8 cellular contexts compared by ENCODE assay signal in the genomic region with DNA sequence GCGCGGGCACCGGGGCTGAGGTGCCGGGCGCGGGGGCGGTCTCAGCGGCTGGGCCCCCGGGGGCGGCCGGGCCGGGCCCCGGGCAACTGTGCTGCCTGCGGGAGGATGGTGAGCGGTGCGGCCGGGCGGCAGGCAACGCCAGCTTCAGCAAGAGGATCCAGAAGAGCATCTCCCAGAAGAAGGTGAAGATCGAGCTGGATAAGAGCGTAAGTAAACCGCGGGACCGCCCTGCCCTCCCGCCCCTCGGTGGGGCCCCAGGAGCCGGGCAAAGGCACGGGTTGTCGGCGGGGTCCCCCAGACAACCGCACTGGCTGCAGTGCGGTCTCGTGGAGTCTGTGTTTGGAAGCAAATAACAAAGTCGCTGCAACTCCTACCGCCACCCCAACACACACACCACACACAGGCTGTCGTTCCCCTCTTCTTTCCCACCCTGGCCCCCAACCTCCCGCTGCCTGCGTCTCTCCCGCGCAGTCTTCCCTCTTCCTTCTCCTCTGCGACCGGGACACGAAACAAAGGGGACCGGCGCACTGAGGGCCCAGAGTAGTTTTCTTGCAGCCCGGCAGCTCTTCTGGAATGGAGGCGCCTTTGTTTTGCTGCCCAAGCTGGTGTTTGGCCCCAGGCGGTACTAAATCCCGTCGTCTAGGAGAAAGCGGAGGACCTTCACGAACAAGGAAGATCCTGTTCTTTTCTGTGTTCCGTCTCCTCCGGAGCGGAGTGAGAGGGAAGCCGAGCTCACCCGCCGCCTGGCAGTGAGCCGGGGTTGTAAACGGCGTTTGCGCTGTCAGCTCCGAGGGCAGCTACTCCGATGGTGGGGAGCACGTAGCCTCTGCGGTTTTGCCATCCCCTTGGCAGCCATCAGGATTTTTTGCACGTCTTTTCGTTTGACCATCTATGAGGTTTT. TPM values are rescaled to one million over a fixed set of nuclear protein-coding genes. Genes with fewer than 3 reads are reported as not detected.
DNase-seq lines count a peak whose midpoint lies in the region; ATAC-seq and TF ChIP-seq lines count a peak whose summit lies in the region.

No MANE protein-coding gene starts in this region.

- H3K4me3 ChIP-seq in DND-41 (ENCODE audit: low read depth in 1 of 2, low read length in 2 of 2) (peak overlapping the region; percentile 75 to 99), SJCRH30 (peak overlapping the region; percentile 95)

- peaks cover 7% of the 10 kb centered on the region for H3K36me3 Mint-ChIP-seq in type B pancreatic cell

- H3K27me3 ChIP-seq in DND-41 (ENCODE audit: insufficient read depth, low read length, poor library complexity) (no peaks in the 10 kb centered on the region), SJCRH30 (no peaks in the 10 kb centered on the region)

- H3K4me3 Mint-ChIP-seq in type B pancreatic cell, result peak overlapping the region; percentile 97

- H3K27me3 Mint-ChIP-seq in type B pancreatic cell, result no peaks in the 10 kb centered on the region

- peaks cover 20% of the 10 kb centered on the region for H3K36me3 ChIP-seq in DND-41 (ENCODE audit: insufficient read depth, low read length)
- H3K36me3 ChIP-seq in SJCRH30, result peaks cover 5% of the 10 kb centered on the region; the same call in 1 of the 2 replicates

- DNase-seq in DND-41 (peak; percentile 67), HUDEP-2 (lab: John Stamatoyannopoulos, UW; ENCODE audit: unreplicated experiment in 76 of 76) (peak in 69 of 76 experiments; percentile 2 to 70 (median 46)), SJCRH30 (peak; percentile 59 to 66), globus pallidus (ENCODE audit: low spot score) (peak; percentile 82), nucleus accumbens (lab: John Stamatoyannopoulos, UW) (peak in 54 of 56 donors; percentile 26 to 82 (median 66)), type B pancreatic cell (ENCODE audit: extremely low spot score, unreplicated experiment) (peak; percentile 77)
- peak; percentile 38 for DNase-seq in activated naive CD4-positive, alpha-beta T cell treated with anti-CD3 and anti-CD28 coated beads, Interleukin-2, amount 50 U/mL, for 16 hours

- H3K9me3 Mint-ChIP-seq in type B pancreatic cell, result no peaks in the 10 kb centered on the region

- H3K4me1 Mint-ChIP-seq in type B pancreatic cell (ENCODE audit: unreplicated experiment), result peaks cover 12% of the 10 kb centered on the region

- peak overlapping the region; percentile 93 for H2AFZ ChIP-seq in DND-41 (ENCODE audit: low read depth, low read length)

- H3K4me2 ChIP-seq in DND-41 (ENCODE audit: insufficient read depth, low read length), result peak overlapping the region; percentile 69

- peaks cover 17% of the 10 kb centered on the region; the same call in 1 of the 2 replicates for H4K20me1 ChIP-seq in DND-41 (ENCODE audit: insufficient read depth, low read length)

- no peaks in the 10 kb centered on the region for H3K9me3 ChIP-seq in DND-41 (ENCODE audit: insufficient read depth, low read length, severe bottlenecking)
- no peaks in the 10 kb centered on the region for H3K9me3 ChIP-seq in SJCRH30 (replicated peaks)

- peak overlapping the region; percentile 86 for H3K9ac ChIP-seq in DND-41 (ENCODE audit: low read depth, low read length)

- TF ChIP-seq CTCF in DND-41 (IDR thresholded peaks at IDR 0.05; ENCODE audit: borderline replicate concordance, extremely low read depth, low read length, poor library complexity, severe bottlenecking), result no peak
- no peak for TF ChIP-seq CTCF in type B pancreatic cell (conservative IDR thresholded peaks at IDR 0.05)

- H3K27ac ChIP-seq in DND-41 (ENCODE audit: low read length) (peak overlapping the region; percentile 94), SJCRH30 (peak overlapping the region; percentile 68)

- H3K4me1 ChIP-seq in DND-41 (ENCODE audit: insufficient read depth, low read length) (peaks cover 54% of the 10 kb centered on the region), SJCRH30 (no peaks in the 10 kb centered on the region)

- peaks cover 86% of the 10 kb centered on the region for H3K79me2 ChIP-seq in DND-41 (ENCODE audit: insufficient read depth, low read length)

- ATAC-seq in DND-41 (ENCODE audit: insufficient read depth, low read depth) (peak; percentile 43), GM21515 (IDR thresholded peaks at IDR 0.05; ENCODE audit: unreplicated experiment) (peak; percentile 20)

- peak overlapping the region; percentile 96 for H3K27ac Mint-ChIP-seq in type B pancreatic cell

RNA-seq across cellular contexts. Expression of a gene that starts 0.8 kb away (rescaled TPM):
- 29.0 and 30.6 TPM in 2 replicates for total RNA-seq in SJCRH30 (2014; rRNA removed; shearing (Covaris generic))
- 7.9 and 21.3 TPM in 2 replicates for total RNA-seq in type B pancreatic cell (ENCODE audit: low replicate concordance)

RNA-seq across cellular contexts. Expression of a gene that starts 27.4 kb away (rescaled TPM):
- not detected in 2 replicates for total RNA-seq in SJCRH30 (2014; rRNA removed; shearing (Covaris generic))
- total RNA-seq in type B pancreatic cell (ENCODE audit: low replicate concordance), result 0.17 TPM in 1 of 2 replicates, not detected in the other

RNA-seq across cellular contexts. Expression of a gene that starts 37.4 kb away (rescaled TPM):
- 281 and 327 TPM in 2 replicates for total RNA-seq in SJCRH30 (2014; rRNA removed; shearing (Covaris generic))
- total RNA-seq in type B pancreatic cell (ENCODE audit: low replicate concordance), result 67.7 and 201 TPM in 2 replicates

Comparison
In these comparisons a context has a peak if more than half of its experiments do, and no peak if none do; other contexts are left out.
1. Peak in every context shown above with its lines: DNase-seq, ATAC-seq, H3K4me3 ChIP-seq and H3K27ac ChIP-seq.